ENCODE assay signal across 6 cellular contexts in genomic region chr7:8710124-8710523, GRCh38.
"Had no signal": no experiment of that assay in that cellular context is flagged by ENCODE, and none has a peak within 500 bp of the region (broad histone marks: within the 10 kb centered on the region; RNA-seq: fewer than 3 reads in every experiment).

No MANE protein-coding gene starts in this region.

- ATAC-seq: K562 had no signal

- H3K4me3 ChIP-seq: GM23248, K562 had no signal

- H2AFZ ChIP-seq: GM23248 had no signal

- H3K9ac ChIP-seq: GM23248 had no signal

- DNase-seq: GM23248, GOT3, H7, HCEC 1CT, IMR-90 had no signal

- H3K27ac ChIP-seq: GM23248 had no signal
